18 cellular contexts compared by ENCODE assay signal in the genomic region with DNA sequence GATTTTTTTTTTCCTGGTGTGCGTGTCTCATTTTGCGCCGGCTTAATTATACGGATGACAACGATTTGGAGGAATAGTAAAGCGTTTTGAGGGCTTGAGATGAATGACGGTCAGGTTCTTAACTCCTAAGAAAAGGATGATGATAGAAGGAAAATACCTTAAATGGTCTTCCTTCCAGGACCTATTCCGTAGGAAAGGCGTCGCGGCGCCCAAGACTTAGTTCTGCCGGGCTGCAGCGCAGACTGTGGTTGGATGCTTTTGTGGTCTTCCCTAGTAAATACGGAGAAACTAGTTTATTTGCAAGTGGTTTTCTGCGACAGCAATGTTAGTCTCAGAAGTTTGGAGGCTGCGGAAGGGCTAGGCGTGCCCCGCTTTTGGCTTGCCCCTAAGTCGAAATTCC. TPM values are rescaled to one million over a fixed set of nuclear protein-coding genes. Genes with fewer than 3 reads are reported as not detected.
"Had no signal": no experiment of that assay in that cellular context is flagged by ENCODE, and none has a peak within 500 bp of the region (broad histone marks: within the 10 kb centered on the region; RNA-seq: fewer than 3 reads in every experiment).

No MANE protein-coding gene starts in this region.

- H3K4me3 ChIP-seq: adrenal gland, body of pancreas, heart left ventricle, lower lobe of right lung, prostate gland, smooth muscle cell, tibial artery, vagina had no signal

- H3K36me3 ChIP-seq: adrenal gland, heart left ventricle, lower lobe of right lung, prostate gland, tibial artery, vagina had no signal

- DNase-seq: activated CD4-positive, alpha-beta T cell treated with anti-CD3 and anti-CD28 coated beads for 36 hours; activated CD8-positive, alpha-beta memory T cell treated with anti-CD3 and anti-CD28 coated beads, Interleukin-2, amount 50 U/mL, for 4 hours; activated CD8-positive, alpha-beta T cell treated with anti-CD3 and anti-CD28 coated beads for 36 hours; activated naive CD4-positive, alpha-beta T cell treated with anti-CD3 and anti-CD28 coated beads for 36 hours; adrenal gland; body of pancreas; foreskin melanocyte; heart left ventricle; immature natural killer cell; lower lobe of right lung; naive B cell; T1000; tibial artery had no signal

- ATAC-seq: activated CD4-positive, alpha-beta T cell treated with anti-CD3 and anti-CD28 coated beads for 36 hours; activated CD8-positive, alpha-beta T cell treated with anti-CD3 and anti-CD28 coated beads for 36 hours; activated T-helper 17 cell treated with anti-CD3 and anti-CD28 coated beads, Interleukin-2, amount 50 U/mL, for 72 hours; body of pancreas; heart left ventricle; lower lobe of right lung; stimulated activated effector memory CD8-positive, alpha-beta T cell treated with anti-CD3 and anti-CD28 coated beads, Interleukin-12 subunit alpha, Interleukin-12 subunit beta, amount 100 ng/mL, for 72 hours had no signal

- H3K4me1 ChIP-seq: adrenal gland, lower lobe of right lung had no signal

- H3K4me3 Mint-ChIP-seq: activated CD4-positive, alpha-beta T cell treated with anti-CD3 and anti-CD28 coated beads for 36 hours; activated CD8-positive, alpha-beta T cell treated with anti-CD3 and anti-CD28 coated beads for 36 hours; activated naive CD4-positive, alpha-beta T cell treated with anti-CD3 and anti-CD28 coated beads for 36 hours; activated T-helper 17 cell treated with anti-CD3 and anti-CD28 coated beads, Interleukin-2, amount 50 U/mL, for 72 hours; immature natural killer cell; naive B cell; stimulated activated effector memory CD8-positive, alpha-beta T cell treated with anti-CD3 and anti-CD28 coated beads, Interleukin-12 subunit alpha, Interleukin-12 subunit beta, amount 100 ng/mL, for 72 hours had no signal

- H3K9me3 Mint-ChIP-seq: activated CD8-positive, alpha-beta T cell treated with anti-CD3 and anti-CD28 coated beads for 36 hours; activated naive CD4-positive, alpha-beta T cell treated with anti-CD3 and anti-CD28 coated beads for 36 hours; activated T-helper 17 cell treated with anti-CD3 and anti-CD28 coated beads, Interleukin-2, amount 50 U/mL, for 72 hours; immature natural killer cell; stimulated activated effector memory CD8-positive, alpha-beta T cell treated with anti-CD3 and anti-CD28 coated beads, Interleukin-12 subunit alpha, Interleukin-12 subunit beta, amount 100 ng/mL, for 72 hours had no signal

- H3K27ac ChIP-seq: body of pancreas, heart left ventricle, lower lobe of right lung, prostate gland, tibial artery, vagina had no signal

- H3K9me3 ChIP-seq: adrenal gland, body of pancreas, heart left ventricle, lower lobe of right lung, prostate gland, tibial artery, vagina had no signal

- H3K36me3 Mint-ChIP-seq: immature natural killer cell; naive B cell; stimulated activated effector memory CD8-positive, alpha-beta T cell treated with anti-CD3 and anti-CD28 coated beads, Interleukin-12 subunit alpha, Interleukin-12 subunit beta, amount 100 ng/mL, for 72 hours had no signal

- H3K27ac Mint-ChIP-seq: activated CD4-positive, alpha-beta T cell treated with anti-CD3 and anti-CD28 coated beads for 36 hours; activated CD8-positive, alpha-beta T cell treated with anti-CD3 and anti-CD28 coated beads for 36 hours; activated naive CD4-positive, alpha-beta T cell treated with anti-CD3 and anti-CD28 coated beads for 36 hours; activated T-helper 17 cell treated with anti-CD3 and anti-CD28 coated beads, Interleukin-2, amount 50 U/mL, for 72 hours; immature natural killer cell; stimulated activated effector memory CD8-positive, alpha-beta T cell treated with anti-CD3 and anti-CD28 coated beads, Interleukin-12 subunit alpha, Interleukin-12 subunit beta, amount 100 ng/mL, for 72 hours had no signal

- H3K27me3 ChIP-seq: adrenal gland, body of pancreas, vagina had no signal

RNA-seq across cellular contexts. Expression of gene GNAS-AS1, which starts 8.4 kb away (rescaled TPM):
- total RNA-seq: vagina had no signal
- polyA plus RNA-seq: immature natural killer cell, smooth muscle cell had no signal
